9 cellular contexts compared by ENCODE assay signal in genomic region chr6:149431905-149432775, GRCh38. TPM values are rescaled to one million over a fixed set of nuclear protein-coding genes. Genes with fewer than 3 reads are reported as not detected.
DNase-seq lines count a peak whose midpoint lies in the region; ATAC-seq, FAIRE-seq and TF ChIP-seq lines count a peak whose summit lies in the region.
"Had no signal": no experiment of that assay in that cellular context is flagged by ENCODE, and none has a peak within 500 bp of the region (broad histone marks: within the 10 kb centered on the region; RNA-seq: fewer than 3 reads in every experiment).

No MANE protein-coding gene starts in this region.

- no peak overlapping the region for H3K27ac Mint-ChIP-seq in activated naive CD4-positive, alpha-beta T cell treated with anti-CD3 and anti-CD28 coated beads for 36 hours

- TF ChIP-seq CTCF in upper lobe of left lung (IDR thresholded peaks at IDR 0.05): peak; percentile 87 to 96 (median 94)

- peaks cover 0 to 7% (median 4%) of the 10 kb centered on the region in 4 donors for H3K4me1 ChIP-seq in upper lobe of left lung

- DNase-seq in H7 (peak; percentile 93), MV-4-11 (lab: John Stamatoyannopoulos, UW) (peak; percentile 70), SK-N-MC (ENCODE audit: low read depth, low spot score) (peak; percentile 32), head of caudate nucleus (peak; percentile 74 to 98 (median 94)), posterior vena cava (ENCODE audit: low spot score) (peak; percentile 96), upper lobe of left lung (peak in 1 of 2 donors; percentile 93)
- DNase-seq in activated naive CD4-positive, alpha-beta T cell treated with anti-CD3 and anti-CD28 coated beads for 36 hours: peak; percentile 97

- no peaks in the 10 kb centered on the region for H3K27me3 Mint-ChIP-seq in activated naive CD4-positive, alpha-beta T cell treated with anti-CD3 and anti-CD28 coated beads for 36 hours (ENCODE audit: low read depth)

- peak; percentile 80 to 94 for ATAC-seq in upper lobe of left lung (ENCODE audit: low FRiP score in 2 of 2)

- H3K4me1 Mint-ChIP-seq in activated naive CD4-positive, alpha-beta T cell treated with anti-CD3 and anti-CD28 coated beads for 36 hours (ENCODE audit: low read depth): peaks cover 2% of the 10 kb centered on the region

- FAIRE-seq in G401.6 (lab: Jason Lieb, UNC): peak; percentile 42

- TF ChIP-seq POLR2A in upper lobe of left lung (IDR thresholded peaks at IDR 0.05): no peak

- H3K27ac ChIP-seq in SK-N-MC (no peak overlapping the region), upper lobe of left lung (no peak overlapping the region)

- H3K36me3 Mint-ChIP-seq in activated naive CD4-positive, alpha-beta T cell treated with anti-CD3 and anti-CD28 coated beads for 36 hours (ENCODE audit: low read depth): no peaks in the 10 kb centered on the region

- no peaks in the 10 kb centered on the region for H3K27me3 ChIP-seq in H7 (ENCODE audit: control insufficient read depth, insufficient read depth, low read length)
- H3K27me3 ChIP-seq in upper lobe of left lung: no peaks in the 10 kb centered on the region

- TF ChIP-seq EP300 in upper lobe of left lung (IDR thresholded peaks at IDR 0.05): no peak

- intact Hi-C loops in activated naive CD4-positive, alpha-beta T cell treated with anti-CD3 and anti-CD28 coated beads for 36 hours (cut with micrococcal nuclease): loop anchor here (1.0 to 5.0 kb wide), 9 partner anchors 85 to 870 kb away; partner anchors contain the start of gene UST
- intact Hi-C loops in head of caudate nucleus (cut with DNase I): loop anchor here (5.0 kb wide), 2 partner anchors 350 to 405 kb away; no protein-coding TSS in a partner anchor
- intact Hi-C loops in posterior vena cava (cut with DNase I): loop anchor here (2.0 to 10.0 kb wide), 3 partner anchors 351 to 857 kb away; no protein-coding TSS in a partner anchor

- no peak overlapping the region for H3K4me3 Mint-ChIP-seq in activated naive CD4-positive, alpha-beta T cell treated with anti-CD3 and anti-CD28 coated beads for 36 hours

- H3K9me3 Mint-ChIP-seq in activated naive CD4-positive, alpha-beta T cell treated with anti-CD3 and anti-CD28 coated beads for 36 hours: no peaks in the 10 kb centered on the region

- H3K9me3 ChIP-seq in SK-N-MC (ENCODE audit: low read depth, low read length): no peaks in the 10 kb centered on the region
- H3K9me3 ChIP-seq in upper lobe of left lung: no peaks in the 10 kb centered on the region

- H3K9ac ChIP-seq in SK-N-MC (ENCODE audit: insufficient read length): no peak overlapping the region

- H3K36me3 ChIP-seq in H7 (replicated peaks; ENCODE audit: control insufficient read depth, insufficient read depth, low read length) (no peaks in the 10 kb centered on the region), SK-N-MC (ENCODE audit: insufficient read depth, low read length) (no peaks in the 10 kb centered on the region), upper lobe of left lung (no peaks in the 10 kb centered on the region)

- CTCF ChIA-PET in activated naive CD4-positive, alpha-beta T cell treated with anti-CD3 and anti-CD28 coated beads for 36 hours (lab: Charles Lee): interaction anchor here (0.5 to 7.3 kb wide), 85 partner anchors 9 to 1527 kb away, joined by 3 to 172 read pairs (median 4); no protein-coding TSS in a partner anchor

- H3K4me3 ChIP-seq in H7 (ENCODE audit: insufficient read depth, low read depth, low read length) (no peak overlapping the region), SK-N-MC (peak overlapping the region; percentile 54), upper lobe of left lung (no peak overlapping the region)
- H3K4me3 ChIP-seq: skin epidermis had no signal

- 32 to 55% methylated on average over 12 to 19 of the region's 19 CpGs for WGBS in upper lobe of left lung, 2 donors

RNA-seq across cellular contexts. Expression of gene SUMO4, which starts 32.1 kb away (rescaled TPM):
- 0.48 and 0.87 TPM in 2 replicates for total RNA-seq in H7 (2014; rRNA removed; shearing (Covaris generic))
- total RNA-seq in activated naive CD4-positive, alpha-beta T cell treated with anti-CD3 and anti-CD28 coated beads for 36 hours: 1 to 10 TPM; 5.5 to 5.9 TPM
- total RNA-seq in posterior vena cava (1 to 10 TPM in 1 of 2 donors, under 1 TPM in 1; 0.88 to 1.8 TPM), upper lobe of left lung (1 to 10 TPM; 1.9 to 8.4 (median 3.5) TPM)

RNA-seq across cellular contexts. Expression of gene ZC3H12D, which starts 52.7 kb away (rescaled TPM):
- total RNA-seq in H7 (2014; rRNA removed; shearing (Covaris generic)): 0.03 and 0.18 TPM in 2 replicates
- total RNA-seq in activated naive CD4-positive, alpha-beta T cell treated with anti-CD3 and anti-CD28 coated beads for 36 hours: 10 to 100 TPM; 75.8 to 82.7 TPM
- total RNA-seq in posterior vena cava (1 to 10 TPM; 1.8 to 2.2 TPM), upper lobe of left lung (1 to 10 TPM; 1.4 to 5.7 (median 2.6) TPM)

Comparison
In these comparisons a context has a peak if more than half of its experiments do, and no peak if none do; other contexts are left out.
1. RNA of gene ZC3H12D, which starts 52.7 kb away (total RNA-seq): 75.8 to 82.7 TPM in activated naive CD4-positive, alpha-beta T cell treated with anti-CD3 and anti-CD28 coated beads for 36 hours; 1.4 to 5.7 TPM in upper lobe of left lung, 1.8 to 2.2 TPM in posterior vena cava and 0.03 to 0.18 TPM in H7; every median in the first group is over 10 times any median in the second.